Comparison of ENCODE assay signal across 6 cellular contexts in the genomic region with DNA sequence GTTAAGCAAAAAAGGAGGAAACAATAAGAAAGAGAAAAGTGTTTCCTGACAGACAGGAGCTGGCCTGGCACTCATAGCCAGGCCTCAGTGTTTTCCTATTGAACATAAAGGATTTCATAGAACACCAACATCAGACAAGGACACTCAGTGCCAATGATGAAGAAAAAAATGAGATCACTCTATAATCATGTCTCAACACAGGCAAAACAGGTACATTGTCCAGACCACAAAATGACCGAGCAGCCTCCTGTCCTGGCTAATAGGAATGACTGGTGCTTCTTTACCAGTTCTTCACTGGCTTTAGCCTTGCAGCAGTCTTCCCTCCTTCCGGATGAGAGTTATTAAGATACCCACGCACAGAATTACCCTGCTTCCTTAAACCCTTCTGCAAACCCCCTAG. TPM values are rescaled to one million over a fixed set of nuclear protein-coding genes. Genes with fewer than 3 reads are reported as not detected.
"Had no signal": no experiment of that assay in that cellular context is flagged by ENCODE, and none has a peak within 500 bp of the region (broad histone marks: within the 10 kb centered on the region; RNA-seq: fewer than 3 reads in every experiment).

No MANE protein-coding gene starts in this region.

- H3K4me2 ChIP-seq: GM23338 had no signal

- ATAC-seq: GM23338, K562 had no signal

- H2AFZ ChIP-seq: GM23338 had no signal

- DNase-seq: H9, HCEC 1CT, IMR-90 had no signal

- H3K4me3 ChIP-seq: GM23338, K562 had no signal

RNA-seq across cellular contexts. Expression of gene M1AP, which starts 41.5 kb away (rescaled TPM):
- total RNA-seq: HT-29, IMR-90 had no signal
